ENCODE assay signal across 8 cellular contexts in genomic region chr15:91021516-91022074, GRCh38. TPM values are rescaled to one million over a fixed set of nuclear protein-coding genes. Genes with fewer than 3 reads are reported as not detected.
A peak's percentile ranks its signal among the peaks of the same experiment; 100 is the strongest.
DNase-seq lines count a peak whose midpoint lies in the region; ATAC-seq and TF ChIP-seq lines count a peak whose summit lies in the region.

No MANE protein-coding gene starts in this region.

- peak overlapping the region; percentile 94 for H3K4me3 ChIP-seq in mononuclear cell (ENCODE audit: low read length)

- ATAC-seq in left lobe of liver = no peak
- ATAC-seq in HG03025 (IDR thresholded peaks at IDR 0.05; ENCODE audit: low FRiP score, unreplicated experiment) = no peak

- no peaks in the 10 kb centered on the region for H3K9me3 ChIP-seq in mononuclear cell (ENCODE audit: low read depth, low read length)

- POLR2A ChIA-PET in activated CD4-positive, alpha-beta T cell treated with anti-CD3 and anti-CD28 coated beads, Interleukin-2, amount 10 ng/mL, durations not matched to agents 7 days and 5 days (lab: Charles Lee) = interaction anchor here (0.6 to 0.7 kb wide), 2 partner anchors 12 to 530 kb away, joined by 3 read pairs; no protein-coding TSS in a partner anchor

- H3K9me3 Mint-ChIP-seq in activated CD4-positive, alpha-beta T cell treated with anti-CD3 and anti-CD28 coated beads, Interleukin-2, amount 10 ng/mL, durations not matched to agents 7 days and 5 days = no peaks in the 10 kb centered on the region
- H3K9me3 Mint-ChIP-seq in chondrocyte (ENCODE audit: low read depth) = no peaks in the 10 kb centered on the region

- no peak for TF ChIP-seq CTCF in chondrocyte (IDR thresholded peaks at IDR 0.05)

- no peak for DNase-seq in activated CD4-positive, alpha-beta T cell treated with anti-CD3 and anti-CD28 coated beads, Interleukin-2, amount 10 ng/mL, durations not matched to agents 7 days and 5 days
- DNase-seq in activated CD4-positive, alpha-beta T cell treated with anti-CD3 and anti-CD28 coated beads for 1 hour = no peak
- DNase-seq in NCI-H1105 (lab: John Stamatoyannopoulos, UW) (peak; percentile 50), chondrocyte (ENCODE audit: low spot score) (no peak), left lobe of liver (ENCODE audit: low spot score) (no peak), HK-2 (ENCODE audit: unreplicated experiment) (no peak)

- peak overlapping the region; percentile 86 for H3K4me3 Mint-ChIP-seq in activated CD4-positive, alpha-beta T cell treated with anti-CD3 and anti-CD28 coated beads, Interleukin-2, amount 10 ng/mL, durations not matched to agents 7 days and 5 days
- peak overlapping the region; percentile 95 for H3K4me3 Mint-ChIP-seq in chondrocyte (ENCODE audit: unreplicated experiment)

- H3K4me1 ChIP-seq in mononuclear cell (ENCODE audit: insufficient read depth, low read length) = peaks cover 22% of the 10 kb centered on the region

- H3K27ac Mint-ChIP-seq in activated CD4-positive, alpha-beta T cell treated with anti-CD3 and anti-CD28 coated beads, Interleukin-2, amount 10 ng/mL, durations not matched to agents 7 days and 5 days = peak overlapping the region; percentile 90
- peak overlapping the region; percentile 90 for H3K27ac Mint-ChIP-seq in chondrocyte (ENCODE audit: unreplicated experiment)

- H3K4me1 Mint-ChIP-seq in activated CD4-positive, alpha-beta T cell treated with anti-CD3 and anti-CD28 coated beads, Interleukin-2, amount 10 ng/mL, durations not matched to agents 7 days and 5 days = peaks cover 43% of the 10 kb centered on the region
- peaks cover 28% of the 10 kb centered on the region for H3K4me1 Mint-ChIP-seq in chondrocyte (ENCODE audit: low read depth)

- H3K27me3 ChIP-seq in mononuclear cell (ENCODE audit: insufficient read depth, low read length) = no peaks in the 10 kb centered on the region

- CTCF ChIA-PET in activated CD4-positive, alpha-beta T cell treated with anti-CD3 and anti-CD28 coated beads, Interleukin-2, amount 10 ng/mL, durations not matched to agents 7 days and 5 days (lab: Charles Lee) = interaction anchor here (0.9 to 2.1 kb wide), 6 partner anchors 11 to 89 kb away, joined by 3 to 9 read pairs (median 4); partner anchors contain the start of gene HDDC3

- H3K36me3 Mint-ChIP-seq in activated CD4-positive, alpha-beta T cell treated with anti-CD3 and anti-CD28 coated beads, Interleukin-2, amount 10 ng/mL, durations not matched to agents 7 days and 5 days (ENCODE audit: low read depth) = peaks cover 16% of the 10 kb centered on the region
- H3K36me3 Mint-ChIP-seq in chondrocyte (ENCODE audit: low read depth) = peaks cover 4% of the 10 kb centered on the region

- no peaks in the 10 kb centered on the region for H3K27me3 Mint-ChIP-seq in activated CD4-positive, alpha-beta T cell treated with anti-CD3 and anti-CD28 coated beads, Interleukin-2, amount 10 ng/mL, durations not matched to agents 7 days and 5 days
- H3K27me3 Mint-ChIP-seq in chondrocyte (ENCODE audit: low read depth) = no peaks in the 10 kb centered on the region

RNA-seq across cellular contexts. Expression of gene VPS33B, which starts 0.8 kb away (rescaled TPM):
- total RNA-seq in activated CD4-positive, alpha-beta T cell treated with anti-CD3 and anti-CD28 coated beads, Interleukin-2, amount 10 ng/mL, durations not matched to agents 7 days and 5 days = 10 to 100 TPM; 17.9 to 19.7 TPM
- total RNA-seq in chondrocyte (10.7 to 13.6 TPM (median 11.4 TPM) in 3 replicates), mononuclear cell (9.1 TPM), left lobe of liver (4.5 TPM)

RNA-seq across cellular contexts. Expression of gene PRC1, which starts 27.3 kb away (rescaled TPM):
- total RNA-seq in activated CD4-positive, alpha-beta T cell treated with anti-CD3 and anti-CD28 coated beads, Interleukin-2, amount 10 ng/mL, durations not matched to agents 7 days and 5 days = 100 to 1,000 TPM; 179 to 196 TPM
- total RNA-seq in chondrocyte (29.6 to 41.7 TPM (median 32.5 TPM) in 3 replicates), mononuclear cell (15.0 TPM), left lobe of liver (1.2 TPM)
